Comparison of ENCODE assay signal across 21 cellular contexts in the genomic region with DNA sequence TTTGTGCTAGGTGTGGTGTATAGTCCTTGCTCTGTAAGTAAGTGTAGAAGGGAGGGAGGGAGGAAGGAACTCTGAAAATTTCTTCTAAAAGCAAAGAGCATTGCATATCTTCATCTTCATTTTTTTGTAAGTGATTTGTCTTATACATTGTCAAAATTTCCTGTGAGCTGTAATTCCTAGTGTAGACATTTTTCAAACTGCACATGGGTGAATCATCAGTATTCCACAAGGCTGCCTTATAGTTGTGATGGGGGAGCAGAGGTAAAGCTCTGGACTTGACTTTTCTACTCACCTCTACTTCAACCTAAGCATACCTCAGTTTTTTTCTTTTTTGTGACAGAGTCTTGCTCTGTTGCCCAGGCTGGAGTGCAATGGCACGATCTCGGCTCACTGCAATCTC.
DNase-seq lines count a peak whose midpoint lies in the region; ATAC-seq and TF ChIP-seq lines count a peak whose summit lies in the region.
"Had no signal": no experiment of that assay in that cellular context is flagged by ENCODE, and none has a peak within 500 bp of the region (broad histone marks: within the 10 kb centered on the region; RNA-seq: fewer than 3 reads in every experiment).

No MANE protein-coding gene starts in this region.

- ATAC-seq in HG03571 (IDR thresholded peaks at IDR 0.05; ENCODE audit: unreplicated experiment) (no peak), upper lobe of right lung (no peak), HG02759 (IDR thresholded peaks at IDR 0.05; ENCODE audit: unreplicated experiment) (no peak)
- ATAC-seq: GM12878, GM23338, HCT116, Panc1 had no signal

- H3K4me1 ChIP-seq in osteoblast (ENCODE audit: insufficient read depth, low read length) = peaks cover 4% of the 10 kb centered on the region
- no peaks in the 10 kb centered on the region for H3K4me1 ChIP-seq in upper lobe of right lung

- no peaks in the 10 kb centered on the region for H3K27me3 Mint-ChIP-seq in chondrocyte (ENCODE audit: low read depth)
- H3K27me3 Mint-ChIP-seq: B cell had no signal

- peaks cover 6% of the 10 kb centered on the region for H3K4me1 Mint-ChIP-seq in chondrocyte (ENCODE audit: low read depth)
- H3K4me1 Mint-ChIP-seq: B cell, CD14-positive monocyte, GM23338 had no signal

- H3K4me2 ChIP-seq in osteoblast (ENCODE audit: insufficient read depth, low read length) = no peak overlapping the region
- H3K4me2 ChIP-seq: GM23338 had no signal

- DNase-seq in EL (peak; percentile 23), NCI-H226 (peak; percentile 40), chondrocyte (ENCODE audit: low spot score) (no peak), osteoblast (ENCODE audit: insufficient read length, low spot score, missing footprints) (peak; percentile 19), upper lobe of right lung (no peak)
- DNase-seq: KG1, NCI-H1092, NCI-H1436, NCI-H187 treated with DMSO at 0.1 percent for 48 hours, NCI-H510A, NCI-H748 treated with DMSO at 0.1 percent for 48 hours, T-helper 1 cell had no signal

- peak overlapping the region; percentile 60 for H3K27ac Mint-ChIP-seq in chondrocyte (ENCODE audit: unreplicated experiment)
- H3K27ac Mint-ChIP-seq: B cell, GM23338 had no signal

- TF ChIP-seq CTCF in chondrocyte (IDR thresholded peaks at IDR 0.05) = no peak
- no peak for TF ChIP-seq CTCF in osteoblast (IDR thresholded peaks at IDR 0.05; ENCODE audit: extremely low read depth, low read depth, low read length)
- TF ChIP-seq CTCF in upper lobe of right lung (IDR thresholded peaks at IDR 0.05) = no peak

- H3K9me3 ChIP-seq in osteoblast (ENCODE audit: low read depth, low read length) (no peaks in the 10 kb centered on the region), upper lobe of right lung (no peaks in the 10 kb centered on the region)

- intact Hi-C loops in upper lobe of right lung (cut with DNase I) = no loop called here

- H2AFZ ChIP-seq in osteoblast (ENCODE audit: low read length) = no peak overlapping the region
- H2AFZ ChIP-seq: GM23338 had no signal

- H3K36me3 Mint-ChIP-seq in chondrocyte (ENCODE audit: low read depth) = no peaks in the 10 kb centered on the region

- H3K4me3 ChIP-seq in osteoblast (ENCODE audit: insufficient read depth, low read length) (no peak overlapping the region), upper lobe of right lung (no peak overlapping the region)
- H3K4me3 ChIP-seq: GM12878, GM23338 had no signal

- H3K4me3 Mint-ChIP-seq in chondrocyte (ENCODE audit: unreplicated experiment) = no peak overlapping the region
- H3K4me3 Mint-ChIP-seq: B cell, CD14-positive monocyte, GM23338 had no signal

- H3K27me3 ChIP-seq in osteoblast (ENCODE audit: insufficient read depth, low read length) = no peaks in the 10 kb centered on the region
- H3K27me3 ChIP-seq in upper lobe of right lung = no peaks in the 10 kb centered on the region

- H3K36me3 ChIP-seq in osteoblast (ENCODE audit: insufficient read depth, low read length) (no peaks in the 10 kb centered on the region), upper lobe of right lung (no peaks in the 10 kb centered on the region)

- H4K20me1 ChIP-seq in osteoblast (ENCODE audit: insufficient read depth, low read length) = no peaks in the 10 kb centered on the region

- no peaks in the 10 kb centered on the region for H3K9me3 Mint-ChIP-seq in chondrocyte (ENCODE audit: low read depth)
- H3K9me3 Mint-ChIP-seq: CD14-positive monocyte, GM23338 had no signal

- H3K79me2 ChIP-seq in osteoblast (ENCODE audit: insufficient read depth, low read length) = peaks cover 3% of the 10 kb centered on the region

- H3K27ac ChIP-seq in osteoblast (ENCODE audit: low read depth, low read length) (no peak overlapping the region), upper lobe of right lung (no peak overlapping the region)
- H3K27ac ChIP-seq: HL-60 had no signal

Comparison
In these comparisons a context has a peak if more than half of its experiments do, and no peak if none do; other contexts are left out.
1. DNase-seq: peak in EL (single experiment), NCI-H226 (single experiment) and osteoblast (single experiment); none in chondrocyte (single experiment) and upper lobe of right lung (single experiment).